ENCODE assay signal across 1 cellular context in genomic region chr5:10635257-10635860, GRCh38.
TF ChIP-seq lines count a peak whose summit lies in the region.

No MANE protein-coding gene starts in this region.

TF ChIP-seq in WTC11, 78 proteins besides CTCF, POLR2A, EP300 and RAD21 (continued from another document):
- TF ChIP-seq ZBTB43 (CRISPR knock-in tag; IDR thresholded peaks at IDR 0.05) (no peak), AR (CRISPR knock-in tag; IDR thresholded peaks at IDR 0.05) (no peak), IRF1 (CRISPR knock-in tag; IDR thresholded peaks at IDR 0.05) (no peak), SP1 (CRISPR knock-in tag; conservative IDR thresholded peaks at IDR 0.05) (no peak), TP53 (CRISPR knock-in tag; IDR thresholded peaks at IDR 0.05) (no peak), ZNF219 (CRISPR knock-in tag; IDR thresholded peaks at IDR 0.05; ENCODE audit: borderline replicate concordance) (no peak), E2F5 (CRISPR knock-in tag; IDR thresholded peaks at IDR 0.05) (no peak), NFYB (CRISPR knock-in tag; conservative IDR thresholded peaks at IDR 0.05; ENCODE audit: low read depth) (no peak), RELA (CRISPR knock-in tag; IDR thresholded peaks at IDR 0.05; ENCODE audit: borderline replicate concordance) (no peak), ETV6 (CRISPR knock-in tag; IDR thresholded peaks at IDR 0.05) (no peak), AFF4 (CRISPR knock-in tag; IDR thresholded peaks at IDR 0.05; ENCODE audit: borderline replicate concordance) (no peak), NFATC4 (CRISPR knock-in tag; IDR thresholded peaks at IDR 0.05) (no peak), PRDM15 (CRISPR knock-in tag; IDR thresholded peaks at IDR 0.05) (no peak)
TF ChIP-seq in WTC11: peak in this region for 0.
